36 cellular contexts compared by ENCODE assay signal in genomic region chr2:101208830-101209229, GRCh38.
"Had no signal": no experiment of that assay in that cellular context is flagged by ENCODE, and none has a peak within 500 bp of the region (broad histone marks: within the 10 kb centered on the region; RNA-seq: fewer than 3 reads in every experiment).

No MANE protein-coding gene starts in this region.

- H3K27me3 ChIP-seq: MG63 had no signal

- DNase-seq: Karpas-422, Kasumi-1, MG63, MM.1S, MV-4-11, NCI-H1048, NCI-H1092, NCI-H1092 treated with DMSO at 0.1 percent for 48 hours, NCI-H1105, NCI-H1105 treated with DMSO at 0.1 percent for 48 hours, NCI-H1417, NCI-H1417 treated with DMSO at 0.1 percent for 48 hours, NCI-H1436, NCI-H1436 treated with DMSO at 0.1 percent for 48 hours, NCI-H146, NCI-H1694, NCI-H1694 treated with DMSO at 0.1 percent for 48 hours, NCI-H187, NCI-H187 treated with DMSO at 0.1 percent for 48 hours, NCI-H1930, NCI-H2029, NCI-H2029 treated with DMSO at 0.1 percent for 48 hours, NCI-H2081, NCI-H2081 treated with DMSO at 0.1 percent for 48 hours, NCI-H2107, NCI-H2171, NCI-H2171 treated with DMSO at 0.1 percent for 48 hours, NCI-H2227 treated with DMSO at 0.1 percent for 48 hours, NCI-H226, NCI-H345, NCI-H446, NCI-H446 treated with DMSO at 0.1 percent for 48 hours, NCI-H510A, NCI-H510A treated with DMSO at 0.1 percent for 48 hours, NCI-H524, NCI-H524 treated with DMSO at 0.1 percent for 48 hours had no signal

- H3K4me3 ChIP-seq: MG63 had no signal

- H3K36me3 ChIP-seq: MG63 had no signal
